ENCODE assay signal across 15 cellular contexts in genomic region chr19:52492201-52492960, GRCh38. TPM values are rescaled to one million over a fixed set of nuclear protein-coding genes. Genes with fewer than 3 reads are reported as not detected.
DNase-seq lines count a peak whose midpoint lies in the region; ATAC-seq and TF ChIP-seq lines count a peak whose summit lies in the region.
"Had no signal": no experiment of that assay in that cellular context is flagged by ENCODE, and none has a peak within 500 bp of the region (broad histone marks: within the 10 kb centered on the region; RNA-seq: fewer than 3 reads in every experiment).

No MANE protein-coding gene starts in this region.

- H3K36me3 ChIP-seq in ascending aorta = no peaks in the 10 kb centered on the region
- no peaks in the 10 kb centered on the region for H3K36me3 ChIP-seq in upper lobe of right lung
- H3K36me3 ChIP-seq: transverse colon had no signal

- no peak overlapping the region for H3K27ac Mint-ChIP-seq in immature natural killer cell

- ATAC-seq in upper lobe of right lung (peak; percentile 68), GM21528 (IDR thresholded peaks at IDR 0.05; ENCODE audit: low FRiP score, unreplicated experiment) (no peak), GM21381 (IDR thresholded peaks at IDR 0.05; ENCODE audit: unreplicated experiment) (no peak)
- ATAC-seq: HCT116, mucosa of descending colon had no signal

- no peaks in the 10 kb centered on the region for H3K27me3 ChIP-seq in ascending aorta
- no peaks in the 10 kb centered on the region for H3K27me3 ChIP-seq in upper lobe of right lung
- H3K27me3 ChIP-seq: transverse colon had no signal

- intact Hi-C loops in ascending aorta (cut with DNase I) (no loop called here), upper lobe of right lung (cut with DNase I) (no loop called here)

- TF ChIP-seq CTCF in ascending aorta (IDR thresholded peaks at IDR 0.05) (no peak), upper lobe of right lung (IDR thresholded peaks at IDR 0.05) (no peak)

- H3K4me1 ChIP-seq in ascending aorta (no peaks in the 10 kb centered on the region), upper lobe of right lung (no peaks in the 10 kb centered on the region)
- H3K4me1 ChIP-seq: transverse colon had no signal

- H3K27ac ChIP-seq in ascending aorta (peak overlapping the region; percentile 11 to 26), upper lobe of right lung (no peak overlapping the region)
- H3K27ac ChIP-seq: HL-60, transverse colon had no signal

- H3K9me3 ChIP-seq in ascending aorta (peaks cover 25 to 74% of the 10 kb centered on the region in 2 donors), upper lobe of right lung (peaks cover 13% of the 10 kb centered on the region)

- peak overlapping the region in 3 of 5 donors; percentile 44 to 76 (median 55) for H3K4me3 Mint-ChIP-seq in immature natural killer cell

- H3K36me3 Mint-ChIP-seq in immature natural killer cell = peaks cover 9 to 15% (median 14%) of the 10 kb centered on the region in 3 donors

- H3K4me3 ChIP-seq in ascending aorta = peak overlapping the region; percentile 5 to 65
- peak overlapping the region; percentile 6 for H3K4me3 ChIP-seq in upper lobe of right lung
- H3K4me3 ChIP-seq: mucosa of descending colon, transverse colon had no signal

- H3K9me3 Mint-ChIP-seq in immature natural killer cell = peaks cover 13 to 65% (median 55%) of the 10 kb centered on the region in 6 donors

- peak; percentile 19 for DNase-seq in stimulated activated CD4-positive, alpha-beta T cell treated with anti-CD3 and anti-CD28 coated beads, Interleukin-15, amount 100 ng/mL, for 24 hours
- no peak for DNase-seq in stimulated activated CD4-positive, alpha-beta T cell treated with anti-CD3 and anti-CD28 coated beads, Interleukin-4, amount 100 ng/mL, for 24 hours
- DNase-seq in ascending aorta (ENCODE audit: low spot score in 2 of 2) (no peak), immature natural killer cell (peak in 1 of 3 donors; percentile 10), upper lobe of right lung (no peak), NCI-H2081 treated with DMSO at 0.1 percent for 48 hours (lab: John Stamatoyannopoulos, UW) (no peak)
- DNase-seq: NCI-H1694, SHP77 treated with DMSO at 0.1 percent for 48 hours, transverse colon had no signal

- H3K27me3 Mint-ChIP-seq in immature natural killer cell (ENCODE audit: low read depth in 3 of 3) = peaks cover 2 to 5% (median 2%) of the 10 kb centered on the region in 3 donors

- H3K4me1 Mint-ChIP-seq in immature natural killer cell = peaks cover 3 to 6% of the 10 kb centered on the region in 2 donors

RNA-seq across cellular contexts. Expression of gene ZNF808, which starts 35.1 kb away (rescaled TPM):
- total RNA-seq in ascending aorta = 9.0 TPM
- polyA plus RNA-seq in immature natural killer cell = 10 to 100 TPM in 2 of 3 donors, not detected in 1; 12.4 to 16.6 TPM
- 33.3 TPM for total RNA-seq in upper lobe of right lung

RNA-seq across cellular contexts. Expression of gene ZNF578, which starts 39.0 kb away (rescaled TPM):
- total RNA-seq in ascending aorta = not detected
- 1 to 10 TPM; 2.0 to 8.3 (median 4.1) TPM for polyA plus RNA-seq in immature natural killer cell
- total RNA-seq in upper lobe of right lung = 1.5 TPM
- total RNA-seq: astrocyte had no signal
